ENCODE assay signal across 8 cellular contexts in the genomic region with DNA sequence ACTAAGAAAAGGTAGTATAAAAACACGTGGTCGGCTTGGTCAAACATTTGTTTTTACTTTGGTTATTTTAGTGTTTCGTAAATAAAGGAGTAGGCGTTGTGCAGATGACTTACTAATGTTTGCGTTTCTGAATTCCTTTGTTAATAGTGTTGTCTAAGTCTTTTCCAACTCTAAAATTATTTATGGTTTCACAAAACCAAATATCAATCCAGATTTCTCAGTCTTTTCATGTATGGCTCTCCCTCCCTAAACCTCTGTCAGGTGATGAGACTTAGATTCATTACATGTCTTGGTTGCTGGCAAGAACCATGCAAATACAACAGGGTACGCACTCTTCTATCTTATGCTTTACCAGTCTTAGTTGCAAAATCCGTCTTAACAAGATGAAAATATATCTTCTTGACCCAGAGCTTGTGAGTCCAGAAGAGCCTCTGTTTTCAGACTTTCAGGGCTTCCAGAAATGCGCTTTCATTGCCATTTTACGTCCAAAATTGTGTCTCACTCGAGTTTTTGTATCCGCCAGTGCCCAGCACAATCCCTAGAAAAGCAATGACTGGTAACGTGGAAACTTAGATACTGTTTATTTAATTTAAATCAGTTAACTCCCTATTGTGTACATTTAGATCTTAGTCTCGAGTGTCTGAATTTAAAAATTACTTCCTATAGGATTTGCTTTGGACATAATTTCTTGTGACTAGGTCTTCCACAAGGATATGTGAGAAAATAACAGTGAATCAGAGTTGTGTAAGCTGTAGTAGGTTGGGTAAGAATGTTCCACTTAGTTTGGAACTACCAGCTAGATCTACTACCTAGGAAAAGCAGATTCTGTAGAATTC. TPM values are rescaled to one million over a fixed set of nuclear protein-coding genes. Genes with fewer than 3 reads are reported as not detected.
DNase-seq lines count a peak whose midpoint lies in the region; ATAC-seq, FAIRE-seq and TF ChIP-seq lines count a peak whose summit lies in the region.

No MANE protein-coding gene starts in this region.

- H3K9ac ChIP-seq in K562 (ENCODE audit: insufficient read depth in 1 of 2, low read depth in 2 of 2, low read length in 2 of 2): peak overlapping the region; percentile 94 to 97

- no peak for TF ChIP-seq CTCF in LNCaP clone FGC (IDR thresholded peaks at IDR 0.05; ENCODE audit: control insufficient read depth, extremely low read depth, insufficient read depth)
- no peak for TF ChIP-seq CTCF in K562 (IDR thresholded peaks at IDR 0.05 in 2 of 3, conservative IDR thresholded peaks at IDR 0.05 in 1 of 3; ENCODE audit: insufficient read depth in 2 of 3, low read depth in 1 of 3, low read length in 3 of 3)
- TF ChIP-seq CTCF in lower leg skin (IDR thresholded peaks at IDR 0.05): no peak

- CTCF ChIA-PET in K562 (lab: Yijun Ruan, JAX; ENCODE audit: low intra/inter-chr PET ratio): no interaction called here

- H3K36me3 ChIP-seq in K562 (ENCODE audit: control insufficient read depth, insufficient read depth, low read length): peaks cover 36% of the 10 kb centered on the region
- H3K36me3 ChIP-seq in thymus (ENCODE audit: control insufficient read depth, insufficient read depth): no peaks in the 10 kb centered on the region

- no peaks in the 10 kb centered on the region for H3K27me3 ChIP-seq in K562 (ENCODE audit: control insufficient read depth in 2 of 2, insufficient read depth in 2 of 2, low read length in 2 of 2)
- H3K27me3 ChIP-seq in thymus (ENCODE audit: control insufficient read depth, insufficient read depth): no peaks in the 10 kb centered on the region

- POLR2A ChIA-PET in K562 (lab: Yijun Ruan, JAX): interaction anchor here (1.4 to 1.6 kb wide), 3 partner anchors 9 to 14 kb away, joined by 3 to 4 read pairs (median 4); no protein-coding TSS in a partner anchor

- H3K4me3 ChIP-seq in LNCaP clone FGC (ENCODE audit: low read depth, low read length): peak overlapping the region; percentile 82
- peak overlapping the region; percentile 70 for H3K4me3 ChIP-seq in K562
- peak overlapping the region; percentile 44 for H3K4me3 ChIP-seq in lower leg skin (ENCODE audit: low read depth, poor library complexity, severe bottlenecking)
- H3K4me3 ChIP-seq in thymus (ENCODE audit: low read length): peak overlapping the region; percentile 77

- WGBS in K562 (ENCODE audit: insufficient coverage, low coverage, missing lambda C conversion rate): under 1% methylated on average over 13 of the region's 13 CpGs
- WGBS in lower leg skin, 2 donors: 31% methylated on average over 13 of the region's 13 CpGs
- 41% methylated on average over 13 of the region's 13 CpGs for WGBS in thymus

- H3K9me3 ChIP-seq in K562 (replicated peaks; ENCODE audit: control insufficient read depth, insufficient read depth, low read depth, low read length) (no peaks in the 10 kb centered on the region), thymus (ENCODE audit: control insufficient read depth) (no peaks in the 10 kb centered on the region)

- DNase-seq in GF-D8 (lab: John Stamatoyannopoulos, UW): peak; percentile 32
- DNase-seq in LNCaP clone FGC (ENCODE audit: low read depth): no peak
- no peak for DNase-seq in K562 (ENCODE audit: extremely low read depth in 1 of 4, low spot score in 3 of 4)
- DNase-seq in lower leg skin (ENCODE audit: low spot score in 2 of 2): no peak
- DNase-seq in NCI-H128 (lab: John Stamatoyannopoulos, UW; ENCODE audit: unreplicated experiment): no peak
- DNase-seq in foreskin melanocyte: no peak

- H2AFZ ChIP-seq in K562 (ENCODE audit: low read depth, low read length): peak overlapping the region; percentile 15; the same call in 1 of the 2 replicates

- H3K9me1 ChIP-seq in K562 (ENCODE audit: control insufficient read depth, insufficient read depth, low read length): no peaks in the 10 kb centered on the region

- H3K4me1 ChIP-seq in K562 (replicated peaks in 1 of 2; ENCODE audit: control insufficient read depth in 2 of 2, insufficient read depth in 2 of 2, low read length in 2 of 2) (peaks cover 4 to 5% of the 10 kb centered on the region in 2 experiments; a peak in 4 of 5 replicates), thymus (ENCODE audit: control insufficient read depth, insufficient read depth, low read length) (peaks cover 3% of the 10 kb centered on the region)

- TF ChIP-seq POLR2A in K562 (conservative IDR thresholded peaks at IDR 0.05) (no peak), lower leg skin (IDR thresholded peaks at IDR 0.05) (no peak)

- peak overlapping the region; percentile 99 for H3K4me2 ChIP-seq in K562 (ENCODE audit: insufficient read depth, low read length)

- intact Hi-C loops in K562 (cut with micrococcal nuclease): no loop called here
- intact Hi-C loops in lower leg skin (cut with DNase I; ENCODE audit: low total_unique reads): no loop called here

- H3K79me2 ChIP-seq in K562 (ENCODE audit: control insufficient read depth, insufficient read depth, low read length): peaks cover 67% of the 10 kb centered on the region

- 0 out of 2 replicates have a peak, but pooled peaks cover 6% of the 10 kb centered on the region for H4K20me1 ChIP-seq in K562 (replicated peaks; ENCODE audit: control insufficient read depth, insufficient read depth, low read length)

- BruUV-seq in K562 (replicated peaks; lab: Mats Ljungman, UMichigan): TSS peak; percentile 56

- peak; percentile 7; the same call in 2 of the 3 replicates for ATAC-seq in K562
- no peak for ATAC-seq in GM21529 (IDR thresholded peaks at IDR 0.05; ENCODE audit: unreplicated experiment)

- no peak for FAIRE-seq in K562 (lab: Jason Lieb, UNC)

- H3K27ac ChIP-seq in K562 (ENCODE audit: extremely low read depth, low read depth, low read length) (peak overlapping the region; percentile 97), thymus (ENCODE audit: low read depth) (peak overlapping the region; percentile 92)

- TF ChIP-seq EP300 in K562 (IDR thresholded peaks at IDR 0.05; ENCODE audit: low read length): no peak

- in situ Hi-C loops in K562 (cut with MboI): no loop called here

- TF ChIP-seq RAD21 in K562 (CRISPR knock-in tag; conservative IDR thresholded peaks at IDR 0.05 in 1 of 2, IDR thresholded peaks at IDR 0.05 in 1 of 2): no peak

TF ChIP-seq in K562, 482 proteins besides CTCF, POLR2A, EP300 and RAD21 (continues in another document):
- no peak for TF ChIP-seq TCF7L2 (IDR thresholded peaks at IDR 0.05; ENCODE audit: low read depth, low read length)
- TF ChIP-seq, protein P1, sequence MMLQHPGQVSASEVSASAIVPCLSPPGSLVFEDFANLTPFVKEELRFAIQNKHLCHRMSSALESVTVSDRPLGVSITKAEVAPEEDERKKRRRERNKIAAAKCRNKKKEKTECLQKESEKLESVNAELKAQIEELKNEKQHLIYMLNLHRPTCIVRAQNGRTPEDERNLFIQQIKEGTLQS (IDR thresholded peaks at IDR 0.05): no peak
- TF ChIP-seq, protein P1 (CRISPR knock-in tag; conservative IDR thresholded peaks at IDR 0.05): no peak

RNA-seq across cellular contexts. Expression of gene MTHFD2L, which starts 0.9 kb away (rescaled TPM):
- 20.6 and 60.4 TPM in 2 replicates for total RNA-seq in K562 (2011; cell fraction: chromatin; rRNA removed; ENCODE audit: low replicate concordance)
- 15.3 and 17.2 TPM in 2 replicates for total RNA-seq in K562 (2011; cell fraction: nucleolus; rRNA removed)
- total RNA-seq in K562 (2011; cell fraction: nucleoplasm; rRNA removed): 39.8 and 80.6 TPM in 2 replicates
- total RNA-seq in K562 (2014; rRNA removed): 26.7 and 38.1 TPM in 2 replicates
- total RNA-seq in K562 (2014; rRNA removed; fragmentation: Illumina TruSeq; extraction: Trizol): 32.5 and 35.7 TPM in 2 replicates
- total RNA-seq in K562 (2015; rRNA removed; fragmentation: Illumina TruSeq; extraction: Trizol): 24.0 and 26.6 TPM in 2 replicates
- total RNA-seq in K562 (2021): 24.6 and 27.7 TPM in 2 replicates
- polyA plus RNA-seq in K562 (2011; rRNA removed): 26.3 and 39.0 TPM in 2 replicates
- 6.3 and 12.8 TPM in 2 replicates for polyA plus RNA-seq in K562 (2011; cell fraction: cytosol; rRNA removed)
- 24.4 and 28.3 TPM in 2 replicates for polyA plus RNA-seq in K562 (2011; cell fraction: nucleus; rRNA removed)
- 19.8 and 20.1 TPM in 2 replicates for polyA plus RNA-seq in K562 (2012)
- 19.1 and 19.7 TPM in 2 replicates for polyA plus RNA-seq in K562 (2014; fragmentation: Illumina TruSeq; extraction: Trizol)
- polyA plus RNA-seq in K562 (2014; fragmentation: Nextera tagmentation; extraction: Ambion mirVana): 10 to 100 TPM; 10.0 to 13.7 TPM
- polyA plus RNA-seq in K562 (2014; rRNA removed): 26.0 and 29.8 TPM in 2 replicates
- polyA minus RNA-seq in K562 (2011; rRNA and poly(A)+ RNA removed): 26.0 and 28.5 TPM in 2 replicates
- polyA minus RNA-seq in K562 (2011; cell fraction: cytosol; rRNA and poly(A)+ RNA removed): 8.8 and 9.2 TPM in 2 replicates
- 47.9 and 57.3 TPM in 2 replicates for polyA minus RNA-seq in K562 (2011; cell fraction: nucleus; rRNA and poly(A)+ RNA removed)
- 10 to 100 TPM in 2 of 4 donors, 1 to 10 TPM in 2; 3.5 to 16.2 (median 10.9) TPM for total RNA-seq in lower leg skin
- polyA plus RNA-seq in thymus: 16.9 TPM

RNA-seq across cellular contexts. Expression of gene CXCL2, which starts 59.8 kb away (rescaled TPM):
- total RNA-seq in K562 (2011; cell fraction: chromatin; rRNA removed; ENCODE audit: low replicate concordance): 18.7 and 19.8 TPM in 2 replicates
- total RNA-seq in K562 (2011; cell fraction: nucleolus; rRNA removed): 17.1 and 21.3 TPM in 2 replicates
- total RNA-seq in K562 (2011; cell fraction: nucleoplasm; rRNA removed): 15.0 and 18.9 TPM in 2 replicates
- total RNA-seq in K562 (2014; rRNA removed) (8.1 and 10.8 TPM in 2 replicates), K562 (2014; rRNA removed; fragmentation: Illumina TruSeq; extraction: Trizol) (4.8 and 5.6 TPM in 2 replicates), K562 (2015; rRNA removed; fragmentation: Illumina TruSeq; extraction: Trizol) (3.1 and 4.1 TPM in 2 replicates), K562 (2021) (8.5 and 12.5 TPM in 2 replicates), lower leg skin (1 to 10 TPM; 1.9 to 6.9 (median 2.9) TPM)
- polyA plus RNA-seq in K562 (2011; rRNA removed) (1.2 and 3.5 TPM in 2 replicates), K562 (2014; fragmentation: Illumina TruSeq; extraction: Trizol) (3.5 and 4.7 TPM in 2 replicates), K562 (2014; fragmentation: Nextera tagmentation; extraction: Ambion mirVana) (1 to 10 TPM; 2.3 to 2.5 TPM), K562 (2014; rRNA removed) (9.4 and 10.9 TPM in 2 replicates), thymus (9.4 TPM)
- 1.0 and 2.1 TPM in 2 replicates for polyA plus RNA-seq in K562 (2011; cell fraction: cytosol; rRNA removed)
- polyA plus RNA-seq in K562 (2011; cell fraction: nucleus; rRNA removed): 6.5 and 27.0 TPM in 2 replicates
- 6.9 and 14.0 TPM in 2 replicates for polyA plus RNA-seq in K562 (2012)
- 1.7 and 5.4 TPM in 2 replicates for polyA minus RNA-seq in K562 (2011; rRNA and poly(A)+ RNA removed)
- polyA minus RNA-seq in K562 (2011; cell fraction: cytosol; rRNA and poly(A)+ RNA removed): 5.2 and 5.6 TPM in 2 replicates
- polyA minus RNA-seq in K562 (2011; cell fraction: nucleus; rRNA and poly(A)+ RNA removed): 8.7 and 20.3 TPM in 2 replicates
